ENCODE assay signal across 14 cellular contexts in the genomic region with DNA sequence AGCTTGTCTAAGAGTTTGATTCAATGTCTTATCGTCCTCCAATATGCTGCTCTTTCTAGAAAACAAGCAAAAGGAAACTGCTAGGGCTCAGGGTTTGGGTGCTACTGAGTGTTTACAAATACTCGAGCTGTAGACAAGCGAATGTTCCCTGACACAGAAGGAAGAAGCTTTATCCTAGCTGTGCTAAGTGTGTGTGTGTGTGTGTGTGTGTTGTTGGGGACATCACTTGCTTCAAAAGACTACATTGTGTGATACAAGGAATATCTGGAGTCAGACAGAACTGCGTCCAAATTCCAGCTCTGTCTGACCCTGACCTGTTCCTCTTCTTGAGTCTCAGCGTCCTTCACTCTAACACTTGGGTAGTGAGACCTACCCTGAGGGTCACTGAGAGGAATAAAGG. TPM values are rescaled to one million over a fixed set of nuclear protein-coding genes. Genes with fewer than 3 reads are reported as not detected.
DNase-seq lines count a peak whose midpoint lies in the region; ATAC-seq and TF ChIP-seq lines count a peak whose summit lies in the region.
"Not testable (repeated sequence)": the region's sequence is repeated elsewhere in the genome, so short reads cannot be mapped to it uniquely, and the experiment has no call there.
"Had no signal": no experiment of that assay in that cellular context is flagged by ENCODE, and none has a peak within 500 bp of the region (broad histone marks: within the 10 kb centered on the region; RNA-seq: fewer than 3 reads in every experiment).

No MANE protein-coding gene starts in this region.

- H3K79me2 ChIP-seq in trophoblast cell (ENCODE audit: control insufficient read depth, insufficient read depth, low read length, poor library complexity) = not testable (repeated sequence)

- H3K27me3 Mint-ChIP-seq in HFFc6 (ENCODE audit: insufficient read depth); WTC11 (ENCODE audit: low read depth): not testable (repeated sequence)

- not testable (repeated sequence) for H3K4me1 ChIP-seq in colonic mucosa
- H3K4me1 ChIP-seq in gastroesophageal sphincter (peaks cover 0 to 18% (median 6%) of the 10 kb centered on the region in 3 donors), lower lobe of right lung (peaks cover 37% of the 10 kb centered on the region), trophoblast cell (ENCODE audit: control insufficient read depth in 1 of 2, insufficient read depth in 2 of 2, low read length in 2 of 2) (peaks cover 19 to 23% of the 10 kb centered on the region in 2 experiments), stomach (peaks cover 5 to 13% (median 8%) of the 10 kb centered on the region in 4 donors)

- CTCF ChIA-PET in WTC11 (lab: Charles Lee) = not testable (repeated sequence)

- TF ChIP-seq EP300 in gastroesophageal sphincter (IDR thresholded peaks at IDR 0.05); stomach (IDR thresholded peaks at IDR 0.05): not testable (repeated sequence)

- H2AFZ ChIP-seq in trophoblast cell (ENCODE audit: insufficient read depth, low read length, poor library complexity) = not testable (repeated sequence)

- H3K9ac ChIP-seq in colonic mucosa (ENCODE audit: low read depth in 2 of 2, low read length in 2 of 2); trophoblast cell (ENCODE audit: low read length): not testable (repeated sequence)

- WGBS in gastroesophageal sphincter (ENCODE audit: low coverage in 1 of 2), 2 donors = 59 to 67% methylated on average over 3 to 5 of the region's 5 CpGs
- no CpG with 5 or more reads among the region's 5 CpGs for WGBS in trophoblast cell (ENCODE audit: extremely low coverage, insufficient coverage, insufficient read length)
- 62 to 71% (median 68%) methylated on average over 5 of the region's 5 CpGs for WGBS in stomach, 5 donors

- TF ChIP-seq CTCF in HFFc6 (IDR thresholded peaks at IDR 0.05); WTC11 (IDR thresholded peaks at IDR 0.05); colonic mucosa (IDR thresholded peaks at IDR 0.05); gastroesophageal sphincter (IDR thresholded peaks at IDR 0.05); lower lobe of right lung (IDR thresholded peaks at IDR 0.05); stomach (IDR thresholded peaks at IDR 0.05): not testable (repeated sequence)

- H3K4me3 ChIP-seq in colonic mucosa; gastroesophageal sphincter; lower lobe of right lung; trophoblast cell (ENCODE audit: low read depth, low read length); stomach: not testable (repeated sequence)

- not testable (repeated sequence) for TF ChIP-seq POLR2A in gastroesophageal sphincter (IDR thresholded peaks at IDR 0.05); stomach (IDR thresholded peaks at IDR 0.05)

- not testable (repeated sequence) for H4K12ac ChIP-seq in trophoblast cell (ENCODE audit: low read depth, low read length)

- H3K4ac ChIP-seq in trophoblast cell (ENCODE audit: low read depth, low read length) = not testable (repeated sequence)

- ATAC-seq in WTC11, gastroesophageal sphincter, lower lobe of right lung: not testable (repeated sequence)

- H2BK12ac ChIP-seq in trophoblast cell (ENCODE audit: low read length) = peak overlapping the region; percentile 67

- H4K8ac ChIP-seq in trophoblast cell (ENCODE audit: low read depth, low read length) = peak overlapping the region; percentile 30

- H3K4me3 Mint-ChIP-seq in HFFc6 = peak overlapping the region; percentile 59
- not testable (repeated sequence) for H3K4me3 Mint-ChIP-seq in WTC11

- H3K27ac Mint-ChIP-seq in HFFc6 (peak overlapping the region; percentile 91), WTC11 (peak overlapping the region; percentile 65; the same call in 1 of the 2 replicates)

- H2BK120ac ChIP-seq in trophoblast cell (ENCODE audit: insufficient read depth, low read length, poor library complexity) = peak overlapping the region; percentile 39

- H3K23ac ChIP-seq in trophoblast cell (ENCODE audit: low read length) = not testable (repeated sequence)

- H3K18ac ChIP-seq in trophoblast cell (ENCODE audit: low read length) = peak overlapping the region; percentile 22

- peaks cover 26% of the 10 kb centered on the region for H3K79me1 ChIP-seq in trophoblast cell (ENCODE audit: low read length)

- peak overlapping the region; percentile 87 for H4K91ac ChIP-seq in trophoblast cell (ENCODE audit: low read depth, low read length)

- not testable (repeated sequence) for H3K36me3 ChIP-seq in colonic mucosa; trophoblast cell (ENCODE audit: control insufficient read depth in 1 of 2, insufficient read depth in 2 of 2, low read length in 2 of 2)
- H3K36me3 ChIP-seq in gastroesophageal sphincter = peaks cover 0 to 76% of the 10 kb centered on the region in 2 donors
- peaks cover 28% of the 10 kb centered on the region for H3K36me3 ChIP-seq in lower lobe of right lung
- peaks cover 0 to 59% (median 51%) of the 10 kb centered on the region in 4 donors for H3K36me3 ChIP-seq in stomach

- H2BK5ac ChIP-seq in trophoblast cell (ENCODE audit: low read depth, low read length, poor library complexity) = peak overlapping the region; percentile 80

- DNase-seq in HFFc6 = peak; percentile 26
- not testable (repeated sequence) for DNase-seq in WTC11 (ENCODE audit: low spot score); colonic mucosa; lower lobe of right lung; trophoblast cell; stomach

- peak overlapping the region; percentile 80 for H3K14ac ChIP-seq in trophoblast cell (ENCODE audit: low read length)

- H3K27ac ChIP-seq in colonic mucosa (peak overlapping the region; percentile 37), gastroesophageal sphincter (peak overlapping the region in 3 of 4 donors; percentile 42 to 81 (median 54)), lower lobe of right lung (peak overlapping the region; percentile 72), trophoblast cell (ENCODE audit: low read depth, low read length) (peak overlapping the region; percentile 76), stomach (peak overlapping the region; percentile 55 to 75 (median 69))

- peaks cover 60% of the 10 kb centered on the region for H3K4me1 Mint-ChIP-seq in HFFc6 (ENCODE audit: low read depth)
- peaks cover 25% of the 10 kb centered on the region for H3K4me1 Mint-ChIP-seq in WTC11

- POLR2A ChIA-PET in WTC11 (lab: Charles Lee) = not testable (repeated sequence)

- peaks cover 18% of the 10 kb centered on the region for H3K36me3 Mint-ChIP-seq in HFFc6 (ENCODE audit: low read depth)
- H3K36me3 Mint-ChIP-seq in WTC11 = peaks cover 14% of the 10 kb centered on the region

- H3K9me3 ChIP-seq in colonic mucosa; gastroesophageal sphincter; lower lobe of right lung; trophoblast cell (ENCODE audit: insufficient read depth, low read depth, low read length); stomach: not testable (repeated sequence)

- H3K9me3 Mint-ChIP-seq in HFFc6, WTC11: not testable (repeated sequence)

- peak overlapping the region; percentile 49 for H2AK5ac ChIP-seq in trophoblast cell (ENCODE audit: low read length)

- intact Hi-C loops in colonic mucosa (cut with DNase I) = loop anchor here (5.0 kb wide), 3 partner anchors 113 to 438 kb away; partner anchors contain the start of gene PLXND1
- intact Hi-C loops in lower lobe of right lung (cut with DNase I); stomach (cut with DNase I; ENCODE audit: low total_unique reads): not testable (repeated sequence)

- H3K27me3 ChIP-seq in colonic mucosa; gastroesophageal sphincter; lower lobe of right lung (ENCODE audit: low read depth); trophoblast cell (ENCODE audit: insufficient read depth, low read length); stomach: not testable (repeated sequence)

- not testable (repeated sequence) for H3K4me2 ChIP-seq in trophoblast cell (ENCODE audit: low read length)

RNA-seq across cellular contexts. Expression of gene RHO, which starts 33.9 kb away (rescaled TPM):
- total RNA-seq in HFFc6 (2021; fragmentation: NEBNext Ultra II Directional; extraction: Animal tissue kit (Norgen Biotek cat#: 25700)) = not detected
- not detected in 3 replicates for total RNA-seq in WTC11 (2021)
- total RNA-seq in colonic mucosa = not detected
- not detected for total RNA-seq in gastroesophageal sphincter
- not detected for total RNA-seq in lower lobe of right lung
- 0.01 TPM in 1 of 2 replicates, not detected in the other for polyA plus RNA-seq in trophoblast cell (2013)
- total RNA-seq in stomach = not detected
- not detected for polyA plus RNA-seq in stomach
- total RNA-seq: activated CD8-positive, alpha-beta memory T cell treated with anti-CD3 and anti-CD28 coated beads for 36 hours; cardiac muscle cell; CD4-positive, alpha-beta T cell; dermis microvascular lymphatic vessel endothelial cell; H4; lung microvascular endothelial cell had no signal
- polyA plus RNA-seq: adipose tissue, cardiac muscle cell had no signal

RNA-seq across cellular contexts. Expression of gene H1-8, which starts 48.5 kb away (rescaled TPM):
- total RNA-seq in HFFc6 (2021; fragmentation: NEBNext Ultra II Directional; extraction: Animal tissue kit (Norgen Biotek cat#: 25700)) = not detected
- total RNA-seq in WTC11 (2021) (not detected in 3 replicates), colonic mucosa (not detected), gastroesophageal sphincter (not detected), lower lobe of right lung (not detected), stomach (not detected)
- not detected in 2 replicates for polyA plus RNA-seq in trophoblast cell (2013)
- polyA plus RNA-seq in stomach = not detected
- total RNA-seq: activated CD8-positive, alpha-beta memory T cell treated with anti-CD3 and anti-CD28 coated beads for 36 hours; cardiac muscle cell; CD4-positive, alpha-beta T cell; dermis microvascular lymphatic vessel endothelial cell; H4; lung microvascular endothelial cell had no signal
- polyA plus RNA-seq: adipose tissue, cardiac muscle cell had no signal

RNA-seq across cellular contexts. Expression of gene IFT122, which starts 54.5 kb away (rescaled TPM):
- 10 to 100 TPM; 12.2 to 18.8 (median 18.2) TPM for total RNA-seq in HFFc6 (2021; fragmentation: NEBNext Ultra II Directional; extraction: Animal tissue kit (Norgen Biotek cat#: 25700))
- 21.6 to 24.2 TPM (median 22.8 TPM) in 3 replicates for total RNA-seq in WTC11 (2021)
- 10 to 100 TPM; 15.6 to 31.5 TPM for total RNA-seq in colonic mucosa
- total RNA-seq in gastroesophageal sphincter = 10 to 100 TPM; 18.1 to 38.3 (median 26.8) TPM
- 29.9 TPM for total RNA-seq in lower lobe of right lung
- polyA plus RNA-seq in trophoblast cell (2013) = 31.1 and 31.8 TPM in 2 replicates
- 100 to 1,000 TPM in 2 of 5 donors, 10 to 100 TPM in 2, 1 to 10 TPM in 1; 9.9 to 163 (median 61.5) TPM for total RNA-seq in stomach
- polyA plus RNA-seq in stomach = 10 to 100 TPM; 12.3 to 17.0 (median 13.9) TPM

RNA-seq across cellular contexts. Expression of gene MBD4, which starts 54.8 kb away (rescaled TPM):
- total RNA-seq in HFFc6 (2021; fragmentation: NEBNext Ultra II Directional; extraction: Animal tissue kit (Norgen Biotek cat#: 25700)) = 10 to 100 TPM; 18.7 to 25.7 (median 21.8) TPM
- 31.4 to 36.9 TPM (median 33.0 TPM) in 3 replicates for total RNA-seq in WTC11 (2021)
- 10 to 100 TPM; 25.0 to 28.9 TPM for total RNA-seq in colonic mucosa
- total RNA-seq in gastroesophageal sphincter = 10 to 100 TPM; 11.4 to 38.6 (median 18.8) TPM
- total RNA-seq in lower lobe of right lung = 38.8 TPM
- polyA plus RNA-seq in trophoblast cell (2013) = 41.3 and 44.5 TPM in 2 replicates
- total RNA-seq in stomach = 10 to 100 TPM in 4 of 5 donors, 1 to 10 TPM in 1; 5.8 to 74.1 (median 40.6) TPM
- polyA plus RNA-seq in stomach = 10 to 100 TPM; 13.8 to 23.4 (median 20.1) TPM
